ENCODE assay signal across 27 cellular contexts in the genomic region with DNA sequence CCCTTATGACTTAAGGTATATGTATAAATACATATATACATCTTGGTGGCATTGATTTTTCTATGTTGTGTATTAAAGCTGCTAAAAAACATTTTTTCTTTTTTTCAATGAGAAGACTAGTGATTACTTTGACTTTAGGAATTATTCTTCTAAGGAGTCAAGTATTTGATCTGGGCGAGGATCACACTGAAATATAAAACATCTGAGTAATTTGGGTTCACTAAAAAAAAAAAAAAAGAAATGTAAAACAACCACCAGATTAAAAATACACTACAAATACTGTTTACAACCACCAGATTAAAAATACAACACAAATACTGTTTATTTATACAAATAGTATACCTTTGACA. TPM values are rescaled to one million over a fixed set of nuclear protein-coding genes. Genes with fewer than 3 reads are reported as not detected.
DNase-seq lines count a peak whose midpoint lies in the region; ATAC-seq, FAIRE-seq and TF ChIP-seq lines count a peak whose summit lies in the region.
"Had no signal": no experiment of that assay in that cellular context is flagged by ENCODE, and none has a peak within 500 bp of the region (broad histone marks: within the 10 kb centered on the region; RNA-seq: fewer than 3 reads in every experiment).

No MANE protein-coding gene starts in this region.

- H3K27ac ChIP-seq in A549: no peak overlapping the region; a peak in 1 of 6 replicates
- H3K27ac ChIP-seq in Karpas-422 (ENCODE audit: low read length): peak overlapping the region; percentile 4; the same call in 1 of the 2 replicates
- H3K27ac ChIP-seq in epithelial cell of prostate: peak overlapping the region; percentile 94
- peak overlapping the region in 3 of 4 donors; percentile 71 to 99 (median 97) for H3K27ac ChIP-seq in gastrocnemius medialis
- H3K27ac ChIP-seq: foreskin keratinocyte, ovary had no signal

- no peak for TF ChIP-seq POLR2A in A549 (IDR thresholded peaks at IDR 0.05; ENCODE audit: low read length)
- no peak for TF ChIP-seq POLR2A in gastrocnemius medialis (IDR thresholded peaks at IDR 0.05)

- no peaks in the 10 kb centered on the region for H3K9me3 ChIP-seq in A549
- H3K9me3 ChIP-seq in Karpas-422 (ENCODE audit: low read length): no peaks in the 10 kb centered on the region
- no peaks in the 10 kb centered on the region for H3K9me3 ChIP-seq in gastrocnemius medialis
- H3K9me3 ChIP-seq: ascending aorta, left ventricle myocardium inferior, ovary, right lobe of liver, upper lobe of left lung had no signal

- H3K4me2 ChIP-seq in A549 (peak overlapping the region; percentile 82), Karpas-422 (ENCODE audit: low read depth, low read length, poor library complexity, severe bottlenecking) (no peak overlapping the region)

- no peaks in the 10 kb centered on the region for H3K36me3 ChIP-seq in Karpas-422 (ENCODE audit: insufficient read depth, low read length)
- no peaks in the 10 kb centered on the region for H3K36me3 ChIP-seq in gastrocnemius medialis
- H3K36me3 ChIP-seq: ovary had no signal

- CTCF ChIA-PET in A549 (lab: Yijun Ruan, JAX): interaction anchor here (1.9 kb wide), 1 partner anchor 113 kb away, joined by 11 read pairs; no protein-coding TSS in a partner anchor

- H3K27me3 ChIP-seq in Karpas-422 (ENCODE audit: low read length) (no peaks in the 10 kb centered on the region), gastrocnemius medialis (no peaks in the 10 kb centered on the region)
- H3K27me3 ChIP-seq: ascending aorta, dorsolateral prefrontal cortex, foreskin keratinocyte, ovary, right lobe of liver, upper lobe of left lung had no signal

- H3K9me2 ChIP-seq in Karpas-422 (replicated peaks; ENCODE audit: insufficient read depth, low read length): no peaks in the 10 kb centered on the region

- H3K9ac ChIP-seq in Karpas-422 (ENCODE audit: low read length): no peak overlapping the region

- H4K20me1 ChIP-seq in Karpas-422 (ENCODE audit: insufficient read depth, low read depth, low read length): no peaks in the 10 kb centered on the region

- no peak for FAIRE-seq in A549 (lab: Jason Lieb, UNC)
- FAIRE-seq: H1, islet of Langerhans had no signal

- TF ChIP-seq EP300 in A549 (IDR thresholded peaks at IDR 0.05): no peak

- ATAC-seq in A549: no peak
- ATAC-seq in gastrocnemius medialis: no peak
- ATAC-seq: foreskin keratinocyte; naive thymus-derived CD8-positive, alpha-beta T cell; right lobe of liver had no signal

- 88% methylated on average over 1 of the region's 1 CpG for WGBS in A549 (ENCODE audit: missing lambda C conversion rate)

- H3K4me1 ChIP-seq in A549 (peaks cover 54% of the 10 kb centered on the region), Karpas-422 (ENCODE audit: low read length) (peaks cover 24% of the 10 kb centered on the region), gastrocnemius medialis (peaks cover 60 to 66% of the 10 kb centered on the region in 2 donors)

- intact Hi-C loops in gastrocnemius medialis (cut with DNase I; ENCODE audit: low total_unique reads): loop anchor here (1.0 to 10.0 kb wide), 2 partner anchors 55 to 303 kb away; no protein-coding TSS in a partner anchor

- TF ChIP-seq RAD21 in A549 (conservative IDR thresholded peaks at IDR 0.05 in 1 of 2, IDR thresholded peaks at IDR 0.05 in 1 of 2): no peak

- no peak for DNase-seq in A549 (ENCODE audit: low read depth in 1 of 2, low spot score in 1 of 2)
- DNase-seq in Karpas-422: no peak
- no peak for DNase-seq in epithelial cell of prostate (ENCODE audit: low read depth, low spot score)
- DNase-seq in gastrocnemius medialis: no peak
- DNase-seq in NCI-H526 treated with DMSO at 0.1 percent for 48 hours (lab: John Stamatoyannopoulos, UW): no peak
- DNase-seq in germinal center (ENCODE audit: low spot score): no peak
- DNase-seq in NCI-H82 (lab: John Stamatoyannopoulos, UW): no peak
- no peak for DNase-seq in NCI-H1417 (lab: John Stamatoyannopoulos, UW)
- DNase-seq: ACHN; activated CD4-positive, alpha-beta T cell treated with anti-CD3 and anti-CD28 coated beads for 1 hour; activated naive CD4-positive, alpha-beta T cell treated with anti-CD3 and anti-CD28 coated beads, Interleukin-2, amount 10 ng/mL, durations not matched to agents 7 days and 5 days; DND-41; dorsolateral prefrontal cortex; foreskin keratinocyte; left ventricle myocardium inferior; midbrain; MV-4-11; naive thymus-derived CD8-positive, alpha-beta T cell; NCI-H1694; NCI-H2171; NCI-H524; right lobe of liver; upper lobe of left lung had no signal

- no peak overlapping the region for H3K4me3 ChIP-seq in A549
- no peak overlapping the region for H3K4me3 ChIP-seq in Karpas-422 (ENCODE audit: low read length)
- no peak overlapping the region for H3K4me3 ChIP-seq in gastrocnemius medialis
- H3K4me3 ChIP-seq: ascending aorta, dorsolateral prefrontal cortex, left ventricle myocardium inferior, ovary, right lobe of liver, upper lobe of left lung had no signal

- H3K79me2 ChIP-seq in Karpas-422 (ENCODE audit: low read length): peaks cover 91% of the 10 kb centered on the region

- no peak overlapping the region for H2AFZ ChIP-seq in Karpas-422 (ENCODE audit: low read length)

- POLR2A ChIA-PET in A549 (lab: Yijun Ruan, JAX): interaction anchor here (0.6 kb wide), 1 partner anchor 26 kb away, joined by 3 read pairs; no protein-coding TSS in a partner anchor

- in situ Hi-C loops in gastrocnemius medialis (cut with MboI; ENCODE audit: low sequenced_read_pairs in 4 of 4): loop anchor here in 2 of 4 donors (5.0 to 10.0 kb wide), 2 partner anchors 59 to 63 kb away; partner anchors contain the start of gene DCAF12 (in 1 of the 2)

- TF ChIP-seq CTCF in A549 (IDR thresholded peaks at IDR 0.05) (no peak), gastrocnemius medialis (IDR thresholded peaks at IDR 0.05 in 4 of 5, conservative IDR thresholded peaks at IDR 0.05 in 1 of 5) (no peak)

TF ChIP-seq in A549, 52 proteins besides CTCF, POLR2A, EP300 and RAD21 (continues in another document):
- no peak for TF ChIP-seq ZC3H11A (IDR thresholded peaks at IDR 0.05)
- no peak for TF ChIP-seq HES2 (IDR thresholded peaks at IDR 0.05)
- no peak for TF ChIP-seq FOSL2 (IDR thresholded peaks at IDR 0.05)
- TF ChIP-seq FOSL2 (CRISPR knock-in tag; IDR thresholded peaks at IDR 0.05): no peak
- no peak for TF ChIP-seq ZFP36 (IDR thresholded peaks at IDR 0.05; ENCODE audit: borderline replicate concordance, partially characterized antibody)
- TF ChIP-seq ZNF302 (CRISPR knock-in tag; IDR thresholded peaks at IDR 0.05): no peak
- TF ChIP-seq RNF2 (IDR thresholded peaks at IDR 0.05; ENCODE audit: borderline replicate concordance, low read depth): no peak
- no peak for TF ChIP-seq MYC (IDR thresholded peaks at IDR 0.05; ENCODE audit: borderline replicate concordance, low read length)
- no peak for TF ChIP-seq CEBPB (IDR thresholded peaks at IDR 0.05)
- no peak for TF ChIP-seq EHMT2 (IDR thresholded peaks at IDR 0.05; ENCODE audit: low read depth)
- no peak for TF ChIP-seq SREBF2 (IDR thresholded peaks at IDR 0.05)
- TF ChIP-seq, protein P1, sequence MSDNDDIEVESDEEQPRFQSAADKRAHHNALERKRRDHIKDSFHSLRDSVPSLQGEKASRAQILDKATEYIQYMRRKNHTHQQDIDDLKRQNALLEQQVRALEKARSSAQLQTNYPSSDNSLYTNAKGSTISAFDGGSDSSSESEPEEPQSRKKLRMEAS (IDR thresholded peaks at IDR 0.05): no peak
- TF ChIP-seq HEYL (CRISPR knock-in tag; IDR thresholded peaks at IDR 0.05): no peak
- TF ChIP-seq ATOH8 (CRISPR knock-in tag; IDR thresholded peaks at IDR 0.05; ENCODE audit: low read depth): no peak
- TF ChIP-seq, protein P2, sequence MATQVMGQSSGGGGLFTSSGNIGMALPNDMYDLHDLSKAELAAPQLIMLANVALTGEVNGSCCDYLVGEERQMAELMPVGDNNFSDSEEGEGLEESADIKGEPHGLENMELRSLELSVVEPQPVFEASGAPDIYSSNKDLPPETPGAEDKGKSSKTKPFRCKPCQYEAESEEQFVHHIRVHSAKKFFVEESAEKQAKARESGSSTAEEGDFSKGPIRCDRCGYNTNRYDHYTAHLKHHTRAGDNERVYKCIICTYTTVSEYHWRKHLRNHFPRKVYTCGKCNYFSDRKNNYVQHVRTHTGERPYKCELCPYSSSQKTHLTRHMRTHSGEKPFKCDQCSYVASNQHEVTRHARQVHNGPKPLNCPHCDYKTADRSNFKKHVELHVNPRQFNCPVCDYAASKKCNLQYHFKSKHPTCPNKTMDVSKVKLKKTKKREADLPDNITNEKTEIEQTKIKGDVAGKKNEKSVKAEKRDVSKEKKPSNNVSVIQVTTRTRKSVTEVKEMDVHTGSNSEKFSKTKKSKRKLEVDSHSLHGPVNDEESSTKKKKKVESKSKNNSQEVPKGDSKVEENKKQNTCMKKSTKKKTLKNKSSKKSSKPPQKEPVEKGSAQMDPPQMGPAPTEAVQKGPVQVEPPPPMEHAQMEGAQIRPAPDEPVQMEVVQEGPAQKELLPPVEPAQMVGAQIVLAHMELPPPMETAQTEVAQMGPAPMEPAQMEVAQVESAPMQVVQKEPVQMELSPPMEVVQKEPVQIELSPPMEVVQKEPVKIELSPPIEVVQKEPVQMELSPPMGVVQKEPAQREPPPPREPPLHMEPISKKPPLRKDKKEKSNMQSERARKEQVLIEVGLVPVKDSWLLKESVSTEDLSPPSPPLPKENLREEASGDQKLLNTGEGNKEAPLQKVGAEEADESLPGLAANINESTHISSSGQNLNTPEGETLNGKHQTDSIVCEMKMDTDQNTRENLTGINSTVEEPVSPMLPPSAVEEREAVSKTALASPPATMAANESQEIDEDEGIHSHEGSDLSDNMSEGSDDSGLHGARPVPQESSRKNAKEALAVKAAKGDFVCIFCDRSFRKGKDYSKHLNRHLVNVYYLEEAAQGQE (IDR thresholded peaks at IDR 0.05): no peak

RNA-seq across cellular contexts. Expression of gene UBAP1, which starts 9.0 kb away (rescaled TPM):
- polyA plus RNA-seq in A549 (2011; rRNA removed): 73.1 and 86.7 TPM in 2 replicates
- polyA plus RNA-seq in A549 (2012; cell fraction: cytosol; rRNA removed): 23.7 and 31.6 TPM in 2 replicates
- 14.2 and 22.1 TPM in 2 replicates for polyA plus RNA-seq in A549 (2012; cell fraction: nucleus; rRNA removed)
- polyA plus RNA-seq in A549 (2017; fragmentation: RNase III; extraction: RNeasy Plus Mini Kit Qiagen cat#74134 plus additional on column Dnase treatment): 33.5 to 40.1 TPM (median 38.5 TPM) in 3 replicates
- polyA minus RNA-seq in A549 (2011; rRNA and poly(A)+ RNA removed): 73.0 and 84.8 TPM in 2 replicates
- 18.3 and 22.6 TPM in 2 replicates for total RNA-seq in Karpas-422 (2014; rRNA removed; shearing (Covaris generic); ENCODE audit: low replicate concordance)
- 100 to 1,000 TPM in 1 of 4 donors, 10 to 100 TPM in 3; 69.5 to 162 (median 90.8) TPM for total RNA-seq in gastrocnemius medialis

Comparison
In these comparisons a context has a peak if more than half of its experiments do, and no peak if none do; other contexts are left out.
1. H3K27ac ChIP-seq: peak in Karpas-422 (single experiment), epithelial cell of prostate (single experiment) and gastrocnemius medialis (3 of 4); none in A549 (0 of 2).